ENCODE assay signal across 8 cellular contexts in the genomic region with DNA sequence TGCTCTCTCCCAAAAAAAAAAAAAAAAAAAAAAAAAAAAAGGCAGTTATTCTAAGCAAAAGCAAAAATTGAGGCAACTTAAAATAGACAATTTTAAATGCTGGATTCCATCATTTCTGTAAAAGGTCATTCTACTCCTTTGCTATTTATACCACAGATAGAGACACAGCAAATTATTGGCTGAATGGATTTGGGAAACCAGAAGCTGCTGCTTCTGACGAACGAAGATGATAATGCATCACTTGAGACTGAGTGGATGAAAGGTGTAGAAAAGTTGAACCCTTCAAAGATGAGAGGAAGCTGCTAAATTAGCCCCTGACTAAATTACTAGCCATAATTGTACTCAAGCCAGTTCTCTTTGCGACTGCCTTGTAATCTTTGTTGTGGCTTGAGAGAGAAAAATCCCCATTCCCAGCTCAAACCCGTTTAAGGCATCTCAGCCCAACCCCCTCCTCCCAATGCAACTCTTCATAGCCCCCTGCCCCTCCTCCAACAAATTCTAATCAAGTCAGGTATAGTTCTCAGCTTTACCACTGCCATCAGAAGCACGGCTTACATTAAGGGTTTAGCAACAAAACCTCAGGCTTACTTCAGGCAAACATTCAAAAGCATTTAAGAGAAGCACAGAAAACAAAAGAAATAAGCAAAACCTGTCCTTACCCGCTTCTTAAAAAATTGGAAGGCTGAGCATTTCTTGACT. TPM values are rescaled to one million over a fixed set of nuclear protein-coding genes. Genes with fewer than 3 reads are reported as not detected.
DNase-seq lines count a peak whose midpoint lies in the region; ATAC-seq and TF ChIP-seq lines count a peak whose summit lies in the region.

No MANE protein-coding gene starts in this region.

- H3K27ac ChIP-seq in AG04450 (ENCODE audit: low read depth, low read length): no peak overlapping the region

- H3K9me3 Mint-ChIP-seq in HFFc6 (no peaks in the 10 kb centered on the region), chondrocyte (ENCODE audit: low read depth) (no peaks in the 10 kb centered on the region), naive B cell (peaks cover 0 to 23% (median 13%) of the 10 kb centered on the region in 7 donors)

- CTCF ChIA-PET in AG04450 (lab: Charles Lee): interaction anchor here (1.0 kb wide), 1 partner anchor 306 kb away, joined by 4 read pairs; no protein-coding TSS in a partner anchor

- H3K4me3 ChIP-seq in AG04450 (ENCODE audit: low read depth, low read length): peak overlapping the region; percentile 72

- TF ChIP-seq CTCF in AG04450 (IDR thresholded peaks at IDR 0.05; ENCODE audit: low read depth, low read length) (no peak), HFFc6 (IDR thresholded peaks at IDR 0.05) (no peak), chondrocyte (IDR thresholded peaks at IDR 0.05) (no peak)

- H3K27ac Mint-ChIP-seq in HFFc6 (no peak overlapping the region), chondrocyte (ENCODE audit: unreplicated experiment) (no peak overlapping the region), naive B cell (no peak overlapping the region)

- H3K4me1 Mint-ChIP-seq in HFFc6 (ENCODE audit: low read depth) (peaks cover 21% of the 10 kb centered on the region), chondrocyte (ENCODE audit: low read depth) (peaks cover 18% of the 10 kb centered on the region), naive B cell (peaks cover 10 to 15% (median 15%) of the 10 kb centered on the region in 3 donors)

- H3K27me3 Mint-ChIP-seq in HFFc6 (ENCODE audit: insufficient read depth) (peaks cover 4% of the 10 kb centered on the region), chondrocyte (ENCODE audit: low read depth) (peaks cover 2% of the 10 kb centered on the region), naive B cell (peaks cover 24 to 42% (median 39%) of the 10 kb centered on the region in 3 donors)

- no peaks in the 10 kb centered on the region for H3K36me3 Mint-ChIP-seq in HFFc6 (ENCODE audit: low read depth)
- H3K36me3 Mint-ChIP-seq in chondrocyte (ENCODE audit: low read depth): no peaks in the 10 kb centered on the region
- peaks cover 0 to 7% of the 10 kb centered on the region in 2 donors for H3K36me3 Mint-ChIP-seq in naive B cell

- no peaks in the 10 kb centered on the region for H3K9me3 ChIP-seq in AG04450 (ENCODE audit: control insufficient read depth, insufficient read depth, low read length)

- DNase-seq in AG04450 (ENCODE audit: low read depth, low spot score) (no peak), HFFc6 (no peak), chondrocyte (ENCODE audit: low spot score) (no peak), naive B cell (no peak), NCI-H2107 (lab: John Stamatoyannopoulos, UW) (no peak)
- DNase-seq in stimulated activated CD4-positive, alpha-beta T cell treated with anti-CD3 and anti-CD28 coated beads, Interleukin-2, amount 100 ng/mL, for 48 hours: no peak

- no peaks in the 10 kb centered on the region for H3K27me3 ChIP-seq in AG04450 (ENCODE audit: control insufficient read depth, insufficient read depth, low read length)

- H3K4me3 Mint-ChIP-seq in HFFc6 (peak overlapping the region; percentile 87), chondrocyte (ENCODE audit: unreplicated experiment) (peak overlapping the region; percentile 80), naive B cell (peak overlapping the region; percentile 72 to 93 (median 90))

- ATAC-seq in naive B cell (ENCODE audit: low read depth in 2 of 2) (no peak), GM21723 (IDR thresholded peaks at IDR 0.05; ENCODE audit: unreplicated experiment) (no peak), HG03025 (IDR thresholded peaks at IDR 0.05; ENCODE audit: low FRiP score, unreplicated experiment) (no peak)

- POLR2A ChIA-PET in AG04450 (lab: Yijun Ruan, JAX): interaction anchor here (0.6 to 1.0 kb wide), 2 partner anchors 13 to 151 kb away, joined by 3 read pairs; no protein-coding TSS in a partner anchor

RNA-seq across cellular contexts. Expression of a gene that starts 1.0 kb away (rescaled TPM):
- polyA plus RNA-seq in AG04450 (2011; rRNA removed) (115 and 120 TPM in 2 replicates), naive B cell (ENCODE audit: low read depth in 6 of 6) (10 to 100 TPM in 4 of 6 donors, 1 to 10 TPM in 2; 6.6 to 59.1 (median 24.3) TPM)
- 151 and 183 TPM in 2 replicates for polyA minus RNA-seq in AG04450 (2011; rRNA and poly(A)+ RNA removed)
- total RNA-seq in HFFc6 (2021; fragmentation: NEBNext Ultra II Directional; extraction: Animal tissue kit (Norgen Biotek cat#: 25700)): 100 to 1,000 TPM in 4 of 6 experiments, 10 to 100 TPM in 2; 75.4 to 117 (median 104) TPM
- total RNA-seq in chondrocyte: 91.0 to 128 TPM (median 102 TPM) in 3 replicates
